ENCODE assay signal across 18 cellular contexts in genomic region chr2:178632729-178633128, GRCh38.
"Had no signal": no experiment of that assay in that cellular context is flagged by ENCODE, and none has a peak within 500 bp of the region (broad histone marks: within the 10 kb centered on the region; RNA-seq: fewer than 3 reads in every experiment).

No MANE protein-coding gene starts in this region.

- ATAC-seq: activated CD8-positive, alpha-beta memory T cell treated with anti-CD3 and anti-CD28 coated beads, Interleukin-2, amount 10 ng/mL, durations not matched to agents 7 days and 5 days; activated naive CD4-positive, alpha-beta T cell treated with anti-CD3 and anti-CD28 coated beads, Interleukin-2, amount 50 U/mL, for 72 hours; activated T-cell treated with anti-CD3 and anti-CD28 coated beads, Interleukin-2, amount 50 U/mL, for 4 hours; left ventricle myocardium superior; natural killer cell treated with Interleukin-12 subunit alpha and Interleukin-12 subunit beta and Interleukin-15 and Interleukin-18, amount 100 ng/mL, for 72 hours had no signal

- H3K4me1 ChIP-seq: tibial nerve, uterus had no signal

- H3K27ac ChIP-seq: coronary artery, skin epidermis, tibial nerve, uterus, WERI-Rb-1 had no signal

- H3K36me3 ChIP-seq: uterus had no signal

- H3K9me3 ChIP-seq: tibial nerve, uterus had no signal

- H3K4me3 ChIP-seq: coronary artery, skin epidermis, tibial nerve, uterus had no signal

- DNase-seq: activated CD4-positive, alpha-beta T cell treated with anti-CD3 and anti-CD28 coated beads, Interleukin-2, amount 50 U/mL, for 48 hours; activated CD8-positive, alpha-beta memory T cell treated with anti-CD3 and anti-CD28 coated beads, Interleukin-2, amount 10 ng/mL, durations not matched to agents 7 days and 5 days; activated effector memory CD4-positive, alpha-beta T cell treated with anti-CD3 and anti-CD28 coated beads, Interleukin-2, amount 50 U/mL, for 16 hours; activated T-cell treated with anti-CD3 and anti-CD28 coated beads, Interleukin-2, amount 50 U/mL, for 4 hours; effector CD4-positive, alpha-beta T cell; foreskin fibroblast; hypothalamus; left ventricle myocardium superior; posterior cingulate gyrus; stimulated activated CD4-positive, alpha-beta T cell treated with anti-CD3 and anti-CD28 coated beads, Interleukin-4, amount 100 ng/mL, for 24 hours; stimulated activated naive CD4-positive, alpha-beta T cell; uterus; WERI-Rb-1 had no signal

- H3K27me3 ChIP-seq: tibial nerve, uterus had no signal
